10 cellular contexts compared by ENCODE assay signal in the genomic region with DNA sequence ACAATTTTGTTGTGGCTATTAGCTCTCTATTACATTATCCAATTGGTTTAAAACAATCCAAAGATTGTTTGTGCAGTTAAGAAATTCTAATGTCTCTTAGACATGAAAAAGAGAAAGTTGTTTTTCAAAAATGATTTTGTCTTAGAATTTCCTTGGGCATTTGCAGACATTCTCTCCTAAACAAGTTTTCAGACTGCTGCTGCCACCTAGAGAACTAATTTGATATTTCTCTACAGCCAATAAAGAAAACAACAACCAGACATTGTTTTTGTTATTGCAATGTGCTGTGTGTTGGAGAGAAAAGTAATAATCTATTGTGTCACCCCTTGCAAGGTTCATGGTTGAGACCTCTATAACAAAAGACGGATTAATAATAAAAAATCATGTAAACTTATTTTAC.
DNase-seq lines count a peak whose midpoint lies in the region; ATAC-seq, FAIRE-seq and TF ChIP-seq lines count a peak whose summit lies in the region.
"Had no signal": no experiment of that assay in that cellular context is flagged by ENCODE, and none has a peak within 500 bp of the region (broad histone marks: within the 10 kb centered on the region; RNA-seq: fewer than 3 reads in every experiment).

No MANE protein-coding gene starts in this region.

- no peaks in the 10 kb centered on the region for H4K20me1 ChIP-seq in neural cell (ENCODE audit: insufficient read depth)

- H3K36me3 ChIP-seq in neural cell (ENCODE audit: insufficient read depth, low read length), result no peaks in the 10 kb centered on the region
- no peaks in the 10 kb centered on the region for H3K36me3 ChIP-seq in CD4-positive, alpha-beta memory T cell (ENCODE audit: insufficient read depth, low read length)
- H3K36me3 ChIP-seq: Peyer's patch had no signal

- DNase-seq in GM12864 (ENCODE audit: low read depth), result no peak
- peak; percentile 4 for DNase-seq in NCI-H2029 (lab: John Stamatoyannopoulos, UW)
- DNase-seq in H54 (ENCODE audit: insufficient read length, low spot score), result no peak
- no peak for DNase-seq in CD4-positive, alpha-beta memory T cell
- DNase-seq: Peyer's patch had no signal

- H3K79me2 ChIP-seq in neural cell (replicated peaks; ENCODE audit: insufficient read depth, low read length), result no peaks in the 10 kb centered on the region

- peaks cover 3% of the 10 kb centered on the region for H3K27me3 Mint-ChIP-seq in brain
- no peaks in the 10 kb centered on the region for H3K27me3 Mint-ChIP-seq in CD4-positive, alpha-beta memory T cell
- H3K27me3 Mint-ChIP-seq: natural killer cell treated with Interleukin-12 subunit alpha and Interleukin-12 subunit beta and Interleukin-15 and Interleukin-18, amount 100 ng/mL, for 72 hours had no signal

- H3K9me3 Mint-ChIP-seq in brain, result peaks cover 0 to 2% (median 0%) of the 10 kb centered on the region in 5 experiments
- peaks cover 0 to 10% (median 5%) of the 10 kb centered on the region in 8 donors for H3K9me3 Mint-ChIP-seq in CD4-positive, alpha-beta memory T cell

- H3K4me3 ChIP-seq in GM12864 (ENCODE audit: low read depth, low read length) (no peak overlapping the region), neural cell (ENCODE audit: low read length) (no peak overlapping the region)
- no peak overlapping the region for H3K4me3 ChIP-seq in CD4-positive, alpha-beta memory T cell (ENCODE audit: low read length in 2 of 2)
- H3K4me3 ChIP-seq: Peyer's patch had no signal

- H3F3A ChIP-seq in neural cell (ENCODE audit: insufficient read depth, low read length, poor library complexity, severe bottlenecking), result peaks cover 2% of the 10 kb centered on the region

- H3K4me2 ChIP-seq in neural cell (ENCODE audit: low read length), result no peak overlapping the region

- no peak overlapping the region for H3K4me3 Mint-ChIP-seq in brain
- no peak overlapping the region for H3K4me3 Mint-ChIP-seq in CD4-positive, alpha-beta memory T cell
- H3K4me3 Mint-ChIP-seq: natural killer cell treated with Interleukin-12 subunit alpha and Interleukin-12 subunit beta and Interleukin-15 and Interleukin-18, amount 100 ng/mL, for 72 hours had no signal

- no peak for TF ChIP-seq POLR2A in H54 (IDR thresholded peaks at IDR 0.05; ENCODE audit: low read depth, low read length)

- no peak overlapping the region for H3K27ac ChIP-seq in neural cell (ENCODE audit: low read length)
- no peak overlapping the region for H3K27ac ChIP-seq in CD4-positive, alpha-beta memory T cell (ENCODE audit: low read depth, low read length)
- H3K27ac ChIP-seq: Peyer's patch had no signal

- intact Hi-C loops in CD4-positive, alpha-beta memory T cell (cut with micrococcal nuclease), result no loop called here

- H3K36me3 Mint-ChIP-seq in brain, result no peaks in the 10 kb centered on the region
- no peaks in the 10 kb centered on the region for H3K36me3 Mint-ChIP-seq in CD4-positive, alpha-beta memory T cell
- H3K36me3 Mint-ChIP-seq: natural killer cell treated with Interleukin-12 subunit alpha and Interleukin-12 subunit beta and Interleukin-15 and Interleukin-18, amount 100 ng/mL, for 72 hours had no signal

- CTCF ChIA-PET in CD4-positive, alpha-beta memory T cell (lab: Charles Lee; ENCODE audit: partially characterized antibody), result no interaction called here

- ATAC-seq in HG02852 (IDR thresholded peaks at IDR 0.05; ENCODE audit: unreplicated experiment) (no peak), esophagus mucosa (no peak)
- ATAC-seq: natural killer cell treated with Interleukin-12 subunit alpha and Interleukin-12 subunit beta and Interleukin-15 and Interleukin-18, amount 100 ng/mL, for 72 hours had no signal

- H3K4me1 ChIP-seq in CD4-positive, alpha-beta memory T cell (ENCODE audit: insufficient read depth, low read length), result no peaks in the 10 kb centered on the region
- H3K4me1 ChIP-seq: Peyer's patch had no signal

- no peak for FAIRE-seq in H54 (lab: Jason Lieb, UNC)

- peaks cover 29% of the 10 kb centered on the region for H3K4me1 Mint-ChIP-seq in brain
- no peaks in the 10 kb centered on the region for H3K4me1 Mint-ChIP-seq in CD4-positive, alpha-beta memory T cell

- no peaks in the 10 kb centered on the region for H3K9me2 ChIP-seq in neural cell (ENCODE audit: insufficient read depth, low read length)

- no peak overlapping the region for H2AFZ ChIP-seq in neural cell (ENCODE audit: low read depth, low read length)

- peak overlapping the region in 1 of 5 experiments; percentile 28 for H3K27ac Mint-ChIP-seq in brain
- H3K27ac Mint-ChIP-seq in CD4-positive, alpha-beta memory T cell, result no peak overlapping the region
- H3K27ac Mint-ChIP-seq: natural killer cell treated with Interleukin-12 subunit alpha and Interleukin-12 subunit beta and Interleukin-15 and Interleukin-18, amount 100 ng/mL, for 72 hours had no signal

- no peaks in the 10 kb centered on the region for H3K9me3 ChIP-seq in neural cell (ENCODE audit: low read length)
- no peaks in the 10 kb centered on the region for H3K9me3 ChIP-seq in CD4-positive, alpha-beta memory T cell (ENCODE audit: control insufficient read depth in 1 of 2, low read length in 2 of 2)
- H3K9me3 ChIP-seq: Peyer's patch had no signal

- H3K9ac ChIP-seq in neural cell (ENCODE audit: low read length), result no peak overlapping the region

- POLR2A ChIA-PET in CD4-positive, alpha-beta memory T cell (lab: Charles Lee; ENCODE audit: partially characterized antibody), result no interaction called here

- H3K27me3 ChIP-seq in neural cell (ENCODE audit: insufficient read depth, low read depth, low read length), result no peaks in the 10 kb centered on the region
- H3K27me3 ChIP-seq in CD4-positive, alpha-beta memory T cell (ENCODE audit: insufficient read depth, low read length), result no peaks in the 10 kb centered on the region
- H3K27me3 ChIP-seq: Peyer's patch had no signal

- no peak for TF ChIP-seq EP300 in neural cell (conservative IDR thresholded peaks at IDR 0.05; ENCODE audit: poor library complexity, severe bottlenecking)

- peak; percentile 91 for TF ChIP-seq RAD21 in neural cell (conservative IDR thresholded peaks at IDR 0.05)

- TF ChIP-seq CTCF in GM12864 (IDR thresholded peaks at IDR 0.05; ENCODE audit: low read depth, low read length, missing control alignments), result peak; percentile 25
- TF ChIP-seq CTCF in brain (conservative IDR thresholded peaks at IDR 0.05), result peak; percentile 71 to 81
- peak; percentile 86 for TF ChIP-seq CTCF in neural cell (IDR thresholded peaks at IDR 0.05; ENCODE audit: poor library complexity, severe bottlenecking)

TF ChIP-seq in neural cell, 6 proteins besides CTCF, POLR2A, EP300 and RAD21:
- TF ChIP-seq EZH2 (IDR thresholded peaks at IDR 0.05; ENCODE audit: borderline replicate concordance, insufficient read depth, low read length, poor library complexity, severe bottlenecking) (no peak), SMC3 (conservative IDR thresholded peaks at IDR 0.05; ENCODE audit: poor library complexity) (peak; percentile 91)
TF ChIP-seq in neural cell: peak in this region for 1.

Comparison
In these comparisons a context has a peak if more than half of its experiments do, and no peak if none do; other contexts are left out.
1. CTCF ChIP-seq: peak in every context shown above with its lines; median percentile 86 in neural cell; 76 in brain; 25 in GM12864.